9 cellular contexts compared by ENCODE assay signal in the genomic region with DNA sequence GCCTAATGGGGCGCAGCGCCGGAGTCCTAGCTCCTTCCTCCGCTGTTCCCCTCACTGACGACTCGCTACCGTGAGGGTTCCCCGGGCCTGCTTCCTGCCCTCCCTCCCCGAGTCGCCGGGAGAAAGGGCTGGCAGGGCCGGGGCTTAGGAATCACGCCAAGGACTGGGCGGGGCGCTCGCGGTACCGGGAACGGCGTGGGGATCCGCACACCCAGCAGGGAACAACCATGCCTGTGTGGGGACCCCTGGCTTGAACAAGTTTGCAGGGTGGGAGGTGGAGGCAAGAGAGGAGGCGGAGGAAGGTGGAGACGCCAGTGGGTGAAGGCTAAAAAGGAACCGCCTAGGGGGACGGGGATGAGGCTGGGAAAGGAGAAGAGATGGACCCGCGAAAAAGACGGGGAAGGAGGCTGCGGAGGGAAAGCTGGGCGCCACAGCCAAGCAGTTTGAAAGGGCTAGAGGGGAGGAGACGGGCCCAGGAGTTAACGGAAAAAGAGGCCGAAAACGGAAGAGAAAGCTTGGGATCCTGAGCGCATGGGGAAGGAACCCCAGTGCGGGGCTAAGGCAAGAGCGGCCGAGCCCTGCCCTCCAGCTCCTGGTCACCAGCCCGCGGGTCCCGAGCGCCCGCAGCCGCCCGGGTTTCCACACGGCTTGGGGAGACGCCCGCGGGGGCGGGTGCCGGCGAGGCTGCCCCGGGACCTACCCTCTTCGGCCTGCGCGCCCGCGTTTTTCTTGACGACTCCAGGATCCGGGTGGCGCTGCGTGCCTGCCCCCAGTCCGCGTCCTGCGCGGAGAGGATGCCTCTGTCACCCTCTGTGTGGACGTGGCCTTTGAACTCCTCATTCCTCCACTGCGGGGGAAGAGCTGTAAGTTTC. TPM values are rescaled to one million over a fixed set of nuclear protein-coding genes. Genes with fewer than 3 reads are reported as not detected.
DNase-seq lines count a peak whose midpoint lies in the region; ATAC-seq, FAIRE-seq and TF ChIP-seq lines count a peak whose summit lies in the region.
"Had no signal": no experiment of that assay in that cellular context is flagged by ENCODE, and none has a peak within 500 bp of the region (broad histone marks: within the 10 kb centered on the region; RNA-seq: fewer than 3 reads in every experiment).

No MANE protein-coding gene starts in this region.

- H3K4me2 ChIP-seq in keratinocyte (ENCODE audit: control insufficient read depth, extremely low read depth, insufficient read depth, low read depth, low read length): peak overlapping the region; percentile 92

- H3K27ac ChIP-seq in keratinocyte (ENCODE audit: control insufficient read depth, insufficient read depth, low read length) (peak overlapping the region; percentile 66), spleen (peak overlapping the region; percentile 82 to 97 (median 90))

- TF ChIP-seq POLR2A in spleen (IDR thresholded peaks at IDR 0.05): peak in 1 of 3 donors; percentile 59

- H3K27me3 ChIP-seq in H7 (ENCODE audit: control insufficient read depth, insufficient read depth, low read length) (peaks cover 61% of the 10 kb centered on the region), keratinocyte (ENCODE audit: control insufficient read depth, extremely low read depth, insufficient read depth, low read length) (peaks cover 38% of the 10 kb centered on the region), spleen (replicated peaks in 1 of 7) (peaks cover 0 to 62% (median 36%) of the 10 kb centered on the region in 7 donors)

- H3K9me3 ChIP-seq in keratinocyte (ENCODE audit: control insufficient read depth, low read depth, low read length): no peaks in the 10 kb centered on the region
- H3K9me3 ChIP-seq in spleen: no peaks in the 10 kb centered on the region

- H3K9me1 ChIP-seq in keratinocyte (ENCODE audit: control insufficient read depth, extremely low read depth, insufficient read depth, low read length): no peaks in the 10 kb centered on the region

- H3K79me2 ChIP-seq in keratinocyte (ENCODE audit: control insufficient read depth, insufficient read depth, low read length): peaks cover 32% of the 10 kb centered on the region

- DNase-seq in H7 (peak; percentile 60), cardiac fibroblast (ENCODE audit: low read depth in 2 of 2) (peak; percentile 65 to 78), keratinocyte (ENCODE audit: low read depth, low spot score) (no peak), spleen (peak; percentile 84), T-helper 2 cell (no peak), NCI-H1417 treated with DMSO at 0.1 percent for 48 hours (lab: John Stamatoyannopoulos, UW) (no peak), NCI-H128 (lab: John Stamatoyannopoulos, UW; ENCODE audit: unreplicated experiment) (no peak)
- DNase-seq: activated T-cell treated with anti-CD3 and anti-CD28 coated beads, Interleukin-2, amount 50 U/mL, for 72 hours had no signal

- H3K9ac ChIP-seq in keratinocyte (ENCODE audit: control insufficient read depth, extremely low read depth, insufficient read depth, low read length): peak overlapping the region; percentile 74

- FAIRE-seq in keratinocyte (lab: Jason Lieb, UNC): no peak

- no peak for TF ChIP-seq CTCF in cardiac fibroblast (IDR thresholded peaks at IDR 0.05; ENCODE audit: low read depth, low read length)
- TF ChIP-seq CTCF in keratinocyte (optimal IDR thresholded peaks at IDR 0.05 in 1 of 3, IDR thresholded peaks at IDR 0.05 in 1 of 3, conservative IDR thresholded peaks at IDR 0.05 in 1 of 3; ENCODE audit: extremely low read depth in 1 of 3, insufficient read depth in 2 of 3, low read length in 3 of 3): peak in 1 of 3 experiments; percentile 13
- TF ChIP-seq CTCF in spleen (IDR thresholded peaks at IDR 0.05 in 8 of 11, conservative IDR thresholded peaks at IDR 0.05 in 3 of 11): no peak

- no peaks in the 10 kb centered on the region for H4K20me1 ChIP-seq in keratinocyte (ENCODE audit: control insufficient read depth, extremely low read depth, insufficient read depth, low read length)

- intact Hi-C loops in spleen (cut with DNase I; ENCODE audit: low total_unique reads): loop anchor here (10.0 kb wide), 1 partner anchor 182 kb away; no protein-coding TSS in a partner anchor

- dilution Hi-C loops in keratinocyte (cut with MboI; ENCODE audit: extremely low pct_ligation_motif_present, low sequenced_read_pairs): no loop called here

- no peak for ATAC-seq in HG02970 (IDR thresholded peaks at IDR 0.05; ENCODE audit: low FRiP score, unreplicated experiment)
- ATAC-seq: activated T-cell treated with anti-CD3 and anti-CD28 coated beads, Interleukin-2, amount 50 U/mL, for 72 hours had no signal

- H2AFZ ChIP-seq in keratinocyte (ENCODE audit: control insufficient read depth, low read length): peak overlapping the region; percentile 95

- H3K36me3 ChIP-seq in H7 (replicated peaks; ENCODE audit: control insufficient read depth, insufficient read depth, low read length) (no peaks in the 10 kb centered on the region), keratinocyte (ENCODE audit: control insufficient read depth in 2 of 2, extremely low read depth in 1 of 2, insufficient read depth in 2 of 2, low read length in 2 of 2) (no peaks in the 10 kb centered on the region), spleen (no peaks in the 10 kb centered on the region)

- H3K4me1 ChIP-seq in keratinocyte (ENCODE audit: control insufficient read depth, extremely low read depth, insufficient read depth, low read length) (peaks cover 11% of the 10 kb centered on the region), spleen (peaks cover 0 to 32% (median 9%) of the 10 kb centered on the region in 6 donors)

- peak overlapping the region; percentile 65 for H3K4me3 ChIP-seq in H7 (ENCODE audit: insufficient read depth, low read depth, low read length)
- peak overlapping the region; percentile 68 to 83 for H3K4me3 ChIP-seq in cardiac fibroblast (replicated peaks in 1 of 2; ENCODE audit: low read depth in 2 of 2, low read length in 2 of 2)
- H3K4me3 ChIP-seq in keratinocyte (ENCODE audit: control insufficient read depth in 2 of 3, extremely low read depth in 1 of 3, insufficient read depth in 2 of 3, low read depth in 1 of 3, low read length in 3 of 3): peak overlapping the region; percentile 54 to 70 (median 65)
- peak overlapping the region; percentile 38 to 74 (median 49) for H3K4me3 ChIP-seq in spleen

- 2 to 6% (median 3%) methylated on average over 44 to 68 of the region's 68 CpGs for WGBS in spleen, 5 donors

RNA-seq across cellular contexts. Expression of a gene that starts 1.3 kb away (rescaled TPM):
- total RNA-seq in H7 (2014; rRNA removed; shearing (Covaris generic)): 10.2 and 12.9 TPM in 2 replicates
- polyA plus RNA-seq in keratinocyte (17.8 to 67.7 TPM (median 36.8 TPM) in 3 replicates), spleen (10 to 100 TPM in 1 of 3 donors, 1 to 10 TPM in 2; 4.3 to 10.6 (median 4.5) TPM)
- 1.2 TPM for polyA plus RNA-seq in keratinocyte (2011; ENCODE audit: low read depth)
- polyA plus RNA-seq in keratinocyte (2011; cell fraction: cytosol; rRNA removed): 10.8 and 12.5 TPM in 2 replicates
- polyA plus RNA-seq in keratinocyte (2011; cell fraction: nucleus; rRNA removed): 50.9 and 52.0 TPM in 2 replicates
- 1.1 and 50.4 TPM in 2 replicates for polyA plus RNA-seq in keratinocyte (2012; ENCODE audit: low replicate concordance)
- 33.8 to 109 TPM (median 100 TPM) in 3 replicates for polyA minus RNA-seq in keratinocyte
- 34.1 TPM for polyA minus RNA-seq in keratinocyte (2011; cell fraction: cytosol; rRNA and poly(A)+ RNA removed)
- polyA minus RNA-seq in keratinocyte (2011; cell fraction: nucleus; rRNA and poly(A)+ RNA removed): 71.8 and 152 TPM in 2 replicates
- 100 to 1,000 TPM; 214 to 721 (median 462) TPM for total RNA-seq in spleen
- total RNA-seq: activated T-cell treated with anti-CD3 and anti-CD28 coated beads, Interleukin-2, amount 50 U/mL, for 72 hours had no signal

Comparison
In these comparisons a context has a peak if more than half of its experiments do, and no peak if none do; other contexts are left out.
1. DNase-seq: peak in H7 (single experiment), cardiac fibroblast (2 of 2) and spleen (single experiment); none in keratinocyte (single experiment), T-helper 2 cell (0 of 5), NCI-H1417 treated with DMSO at 0.1 percent for 48 hours (single experiment) and NCI-H128 (single experiment).
2. RNA of a gene that starts 1.3 kb away (total RNA-seq): 214 to 721 TPM in spleen; 10.2 to 12.9 TPM in H7; every median in the first group is over 10 times any median in the second.
3. Peak in every context shown above with its lines, with median percentiles within 50 percentile points of each other: H3K4me3 ChIP-seq.